ENCODE assay signal across 7 cellular contexts in the genomic region with DNA sequence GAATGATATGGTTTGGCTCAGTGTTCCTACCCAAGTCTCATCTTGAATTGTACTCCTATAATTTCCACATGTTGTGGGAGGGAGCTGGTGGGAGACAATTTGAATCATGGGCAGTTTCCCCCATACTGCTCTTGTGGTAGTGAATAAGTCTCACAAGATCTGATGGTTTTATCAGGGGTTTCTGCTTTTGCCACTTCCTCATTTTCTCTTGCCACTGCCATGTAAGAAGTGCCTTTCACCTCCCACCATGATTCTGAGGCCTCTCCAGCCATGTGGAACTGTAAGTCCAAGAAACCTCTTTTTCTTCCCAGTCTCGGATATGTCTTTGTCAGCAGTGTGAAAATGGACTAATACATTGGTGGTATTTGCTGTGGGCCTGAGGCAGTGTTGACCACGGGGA. TPM values are rescaled to one million over a fixed set of nuclear protein-coding genes. Genes with fewer than 3 reads are reported as not detected.
"Had no signal": no experiment of that assay in that cellular context is flagged by ENCODE, and none has a peak within 500 bp of the region (broad histone marks: within the 10 kb centered on the region; RNA-seq: fewer than 3 reads in every experiment).

No MANE protein-coding gene starts in this region.

RNA-seq across cellular contexts. Expression of a gene that starts 23.0 kb away (rescaled TPM):
- total RNA-seq: LHCN-M2, NCI-H460, OCI-LY7, Peyer's patch, Right ventricle myocardium superior, SJSA1 had no signal
- polyA plus RNA-seq: SK-N-SH had no signal
